ENCODE assay signal across 19 cellular contexts in the genomic region with DNA sequence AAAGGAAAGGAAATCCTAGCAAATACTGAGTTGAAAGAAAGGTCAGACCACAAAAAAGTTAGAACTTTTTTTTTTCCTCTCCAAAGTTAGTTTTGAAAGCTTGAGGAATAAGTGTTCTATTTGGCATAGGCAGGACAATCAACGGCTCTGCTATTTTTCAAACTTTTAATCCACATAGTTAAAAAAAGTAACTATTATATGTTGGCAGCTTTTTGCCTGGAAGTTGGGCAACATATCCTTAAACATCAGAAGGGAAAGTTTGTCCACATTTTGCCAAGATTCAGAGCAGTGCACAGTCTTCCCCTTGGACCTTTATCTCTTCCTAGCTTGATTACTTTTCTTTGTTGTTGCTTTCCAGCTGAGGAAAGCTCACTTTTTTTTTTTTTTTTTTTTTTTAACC.
DNase-seq lines count a peak whose midpoint lies in the region; ATAC-seq and TF ChIP-seq lines count a peak whose summit lies in the region.
"Had no signal": no experiment of that assay in that cellular context is flagged by ENCODE, and none has a peak within 500 bp of the region (broad histone marks: within the 10 kb centered on the region; RNA-seq: fewer than 3 reads in every experiment).

No MANE protein-coding gene starts in this region.

- H3K36me3 Mint-ChIP-seq in neural progenitor cell = no peaks in the 10 kb centered on the region
- no peaks in the 10 kb centered on the region for H3K36me3 Mint-ChIP-seq in activated CD4-positive, alpha-beta T cell treated with anti-CD3 and anti-CD28 coated beads, Interleukin-2, amount 10 ng/mL, durations not matched to agents 24 days and 14 days (ENCODE audit: low read depth)

- H3K9me2 ChIP-seq in Karpas-422 (replicated peaks; ENCODE audit: insufficient read depth, low read length) = no peaks in the 10 kb centered on the region

- H3K27me3 Mint-ChIP-seq in neural progenitor cell (ENCODE audit: insufficient read depth, low read depth) = peaks cover 2% of the 10 kb centered on the region
- H3K27me3 Mint-ChIP-seq in activated CD4-positive, alpha-beta T cell treated with anti-CD3 and anti-CD28 coated beads, Interleukin-2, amount 10 ng/mL, durations not matched to agents 24 days and 14 days = no peaks in the 10 kb centered on the region

- DNase-seq in Right ventricle myocardium superior = no peak
- no peak for DNase-seq in cardiac septum (ENCODE audit: low spot score)
- no peak for DNase-seq in left ventricle myocardium superior
- DNase-seq in neural progenitor cell (ENCODE audit: low spot score) = no peak
- no peak for DNase-seq in mucosa of gallbladder (ENCODE audit: low spot score)
- DNase-seq in Karpas-422 = no peak
- no peak for DNase-seq in activated CD4-positive, alpha-beta T cell treated with anti-CD3 and anti-CD28 coated beads, Interleukin-2, amount 10 ng/mL, durations not matched to agents 24 days and 14 days
- DNase-seq: 8988T, DND-41, H7, HFFc6, IMR-90, NCI-H1436, NCI-H1930, NCI-H345, PC-3 had no signal

- H3K9me3 ChIP-seq in neural progenitor cell (ENCODE audit: low read depth) (peaks cover 19% of the 10 kb centered on the region), Karpas-422 (ENCODE audit: low read length) (peaks cover 4% of the 10 kb centered on the region)

- H3K4me1 Mint-ChIP-seq in neural progenitor cell = no peaks in the 10 kb centered on the region
- H3K4me1 Mint-ChIP-seq in activated CD4-positive, alpha-beta T cell treated with anti-CD3 and anti-CD28 coated beads, Interleukin-2, amount 10 ng/mL, durations not matched to agents 24 days and 14 days = no peaks in the 10 kb centered on the region

- intact Hi-C loops in Right ventricle myocardium superior (cut with DNase I) (no loop called here), cardiac septum (cut with DNase I) (no loop called here), left ventricle myocardium superior (cut with micrococcal nuclease) (no loop called here)
- intact Hi-C loops in activated CD4-positive, alpha-beta T cell treated with anti-CD3 and anti-CD28 coated beads, Interleukin-2, amount 10 ng/mL, durations not matched to agents 24 days and 14 days (cut with micrococcal nuclease) = no loop called here

- H3K4me3 ChIP-seq in neural progenitor cell (no peak overlapping the region), Karpas-422 (ENCODE audit: low read length) (no peak overlapping the region)

- no peak overlapping the region for H3K4me2 ChIP-seq in neural progenitor cell
- no peak overlapping the region for H3K4me2 ChIP-seq in Karpas-422 (ENCODE audit: low read depth, low read length, poor library complexity, severe bottlenecking)

- peaks cover 10% of the 10 kb centered on the region for H3K9me3 Mint-ChIP-seq in neural progenitor cell
- peaks cover 14% of the 10 kb centered on the region for H3K9me3 Mint-ChIP-seq in activated CD4-positive, alpha-beta T cell treated with anti-CD3 and anti-CD28 coated beads, Interleukin-2, amount 10 ng/mL, durations not matched to agents 24 days and 14 days

- H3F3A ChIP-seq in neural progenitor cell (ENCODE audit: low read depth) = no peaks in the 10 kb centered on the region

- no peak overlapping the region for H3K4me3 Mint-ChIP-seq in neural progenitor cell
- H3K4me3 Mint-ChIP-seq in activated CD4-positive, alpha-beta T cell treated with anti-CD3 and anti-CD28 coated beads, Interleukin-2, amount 10 ng/mL, durations not matched to agents 24 days and 14 days = no peak overlapping the region
- H3K4me3 Mint-ChIP-seq: HFFc6 had no signal

- H3K27ac Mint-ChIP-seq in neural progenitor cell = no peak overlapping the region
- no peak overlapping the region for H3K27ac Mint-ChIP-seq in activated CD4-positive, alpha-beta T cell treated with anti-CD3 and anti-CD28 coated beads, Interleukin-2, amount 10 ng/mL, durations not matched to agents 24 days and 14 days
- H3K27ac Mint-ChIP-seq: HFFc6 had no signal

- no peak overlapping the region for H3K27ac ChIP-seq in neural progenitor cell
- no peak overlapping the region for H3K27ac ChIP-seq in Karpas-422 (ENCODE audit: low read length)
- H3K27ac ChIP-seq: HL-60, RWPE1 had no signal

- peaks cover 9% of the 10 kb centered on the region for H3K36me3 ChIP-seq in neural progenitor cell
- H3K36me3 ChIP-seq in Karpas-422 (ENCODE audit: insufficient read depth, low read length) = no peaks in the 10 kb centered on the region

- H3K4me1 ChIP-seq in neural progenitor cell (no peaks in the 10 kb centered on the region), Karpas-422 (ENCODE audit: low read length) (no peaks in the 10 kb centered on the region)

- no peak for TF ChIP-seq CTCF in neural progenitor cell (IDR thresholded peaks at IDR 0.05)

- H3K9ac ChIP-seq in neural progenitor cell = no peak overlapping the region
- H3K9ac ChIP-seq in Karpas-422 (ENCODE audit: low read length) = no peak overlapping the region

- H3K79me2 ChIP-seq in neural progenitor cell (ENCODE audit: low read depth) (no peaks in the 10 kb centered on the region), Karpas-422 (ENCODE audit: low read length) (no peaks in the 10 kb centered on the region)

- H4K20me1 ChIP-seq in neural progenitor cell (ENCODE audit: low read depth) = no peaks in the 10 kb centered on the region
- no peaks in the 10 kb centered on the region for H4K20me1 ChIP-seq in Karpas-422 (ENCODE audit: insufficient read depth, low read depth, low read length)

- H3K27me3 ChIP-seq in neural progenitor cell (no peaks in the 10 kb centered on the region), Karpas-422 (ENCODE audit: low read length) (no peaks in the 10 kb centered on the region)

- ATAC-seq in Right ventricle myocardium superior (ENCODE audit: poor library complexity) = peak; percentile 76
- peak; percentile 69 for ATAC-seq in left ventricle myocardium superior
- no peak for ATAC-seq in GM19463 (IDR thresholded peaks at IDR 0.05; ENCODE audit: unreplicated experiment)
- ATAC-seq: PC-3 had no signal

- H2AFZ ChIP-seq in neural progenitor cell (replicated peaks) (peak overlapping the region; percentile 10), Karpas-422 (ENCODE audit: low read length) (no peak overlapping the region)
